In the genomic region with DNA sequence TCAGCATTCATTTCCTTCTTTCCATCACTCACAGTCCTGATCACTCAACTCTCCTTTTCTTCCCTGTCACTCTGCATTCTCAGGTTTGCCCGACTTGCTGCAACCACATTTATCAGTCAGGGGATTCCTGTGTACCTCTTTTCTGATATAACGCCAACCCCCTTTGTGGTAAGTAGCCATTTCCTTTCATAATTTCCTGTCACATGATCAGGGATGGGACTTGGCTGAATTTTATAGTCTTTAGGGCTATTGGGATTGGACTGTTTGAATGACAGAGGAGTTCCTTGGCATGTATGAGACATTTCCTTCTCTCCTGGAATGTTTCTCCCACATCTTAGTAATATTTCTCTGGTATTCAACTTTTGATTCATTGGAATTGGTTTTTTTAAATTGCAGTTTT, we compare ENCODE assay signal across 12 cellular contexts. TPM values are rescaled to one million over a fixed set of nuclear protein-coding genes. Genes with fewer than 3 reads are reported as not detected.
DNase-seq lines count a peak whose midpoint lies in the region; ATAC-seq and TF ChIP-seq lines count a peak whose summit lies in the region.
"Had no signal": no experiment of that assay in that cellular context is flagged by ENCODE, and none has a peak within 500 bp of the region (broad histone marks: within the 10 kb centered on the region; RNA-seq: fewer than 3 reads in every experiment).

No MANE protein-coding gene starts in this region.

- H3K9me3 Mint-ChIP-seq in T-helper 1 cell treated with Interleukin-12 subunit alpha and Interleukin-12 subunit beta and Interleukin-4 antibody, amounts not matched to agents 30 μg/mL and 1 μg/mL, for 36 hours, result no peaks in the 10 kb centered on the region

- no peaks in the 10 kb centered on the region for H3K27me3 Mint-ChIP-seq in T-helper 1 cell treated with Interleukin-12 subunit alpha and Interleukin-12 subunit beta and Interleukin-4 antibody, amounts not matched to agents 30 μg/mL and 1 μg/mL, for 36 hours (ENCODE audit: low read depth)

- H3K27me3 ChIP-seq in esophagus muscularis mucosa (no peaks in the 10 kb centered on the region), skeletal muscle satellite cell (ENCODE audit: control insufficient read depth, insufficient read depth, low read length) (no peaks in the 10 kb centered on the region), H7 (ENCODE audit: control insufficient read depth, insufficient read depth, low read length) (no peaks in the 10 kb centered on the region)
- H3K27me3 ChIP-seq: cardiac muscle cell had no signal

- peak overlapping the region; percentile 37 for H3K4me2 ChIP-seq in skeletal muscle satellite cell (ENCODE audit: low read length)

- intact Hi-C loops in esophagus muscularis mucosa (cut with DNase I), result no loop called here

- DNase-seq in T-helper 1 cell (no peak), SK-N-MC (ENCODE audit: low read depth, low spot score) (peak; percentile 10), esophagus muscularis mucosa (ENCODE audit: extremely low spot score) (no peak), H7 (no peak)
- DNase-seq: 8988T, NCI-H187 treated with DMSO at 0.1 percent for 48 hours, T-helper 9 cell had no signal

- H3K4me1 Mint-ChIP-seq in T-helper 1 cell treated with Interleukin-12 subunit alpha and Interleukin-12 subunit beta and Interleukin-4 antibody, amounts not matched to agents 30 μg/mL and 1 μg/mL, for 36 hours (ENCODE audit: low read depth), result peaks cover 23% of the 10 kb centered on the region

- H3K4me1 ChIP-seq in esophagus muscularis mucosa, result peaks cover 6 to 17% (median 12%) of the 10 kb centered on the region in 4 donors
- H3K4me1 ChIP-seq in skeletal muscle satellite cell (ENCODE audit: control insufficient read depth, insufficient read depth, low read length), result peaks cover 11% of the 10 kb centered on the region

- TF ChIP-seq EP300 in esophagus muscularis mucosa (IDR thresholded peaks at IDR 0.05), result no peak

- H3K4me3 ChIP-seq in SK-N-MC (no peak overlapping the region), esophagus muscularis mucosa (no peak overlapping the region), skeletal muscle satellite cell (ENCODE audit: low read length) (no peak overlapping the region), H7 (ENCODE audit: insufficient read depth, low read depth, low read length) (no peak overlapping the region)
- H3K4me3 ChIP-seq: cardiac muscle cell had no signal

- TF ChIP-seq CTCF in esophagus muscularis mucosa (IDR thresholded peaks at IDR 0.05), result no peak

- peaks cover 36% of the 10 kb centered on the region for H3K36me3 Mint-ChIP-seq in T-helper 1 cell treated with Interleukin-12 subunit alpha and Interleukin-12 subunit beta and Interleukin-4 antibody, amounts not matched to agents 30 μg/mL and 1 μg/mL, for 36 hours (ENCODE audit: low read depth)

- H3K4me3 Mint-ChIP-seq in T-helper 1 cell treated with Interleukin-12 subunit alpha and Interleukin-12 subunit beta and Interleukin-4 antibody, amounts not matched to agents 30 μg/mL and 1 μg/mL, for 36 hours, result no peak overlapping the region

- no peak for ATAC-seq in GM18907 (IDR thresholded peaks at IDR 0.05; ENCODE audit: unreplicated experiment)
- no peak for ATAC-seq in GM18520 (IDR thresholded peaks at IDR 0.05; ENCODE audit: unreplicated experiment)

- no peak overlapping the region for H3K9ac ChIP-seq in SK-N-MC (ENCODE audit: insufficient read length)
- no peak overlapping the region for H3K9ac ChIP-seq in skeletal muscle satellite cell (ENCODE audit: low read depth, low read length)

- no peaks in the 10 kb centered on the region for H3K9me3 ChIP-seq in SK-N-MC (ENCODE audit: low read depth, low read length)
- H3K9me3 ChIP-seq in esophagus muscularis mucosa, result no peaks in the 10 kb centered on the region
- H3K9me3 ChIP-seq in skeletal muscle satellite cell (replicated peaks; ENCODE audit: low read length), result no peaks in the 10 kb centered on the region

- peak overlapping the region; percentile 16 for H3K27ac Mint-ChIP-seq in T-helper 1 cell treated with Interleukin-12 subunit alpha and Interleukin-12 subunit beta and Interleukin-4 antibody, amounts not matched to agents 30 μg/mL and 1 μg/mL, for 36 hours

- 78% methylated on average over 2 of the region's 2 CpGs for WGBS in esophagus muscularis mucosa

- TF ChIP-seq POLR2A in esophagus muscularis mucosa (IDR thresholded peaks at IDR 0.05; ENCODE audit: low read depth), result no peak

- H3K27ac ChIP-seq in SK-N-MC, result no peak overlapping the region
- peak overlapping the region; percentile 22 to 47 (median 36) for H3K27ac ChIP-seq in esophagus muscularis mucosa (replicated peaks in 1 of 4)
- H3K27ac ChIP-seq: cardiac muscle cell had no signal

- peaks cover 12% of the 10 kb centered on the region; the same call in 1 of the 2 replicates for H3K36me3 ChIP-seq in SK-N-MC (ENCODE audit: insufficient read depth, low read length)
- peaks cover 7 to 86% (median 67%) of the 10 kb centered on the region in 4 donors for H3K36me3 ChIP-seq in esophagus muscularis mucosa
- H3K36me3 ChIP-seq in skeletal muscle satellite cell (ENCODE audit: insufficient read depth, low read length), result peaks cover 40% of the 10 kb centered on the region
- H3K36me3 ChIP-seq in H7 (replicated peaks; ENCODE audit: control insufficient read depth, insufficient read depth, low read length), result peaks cover 12% of the 10 kb centered on the region

RNA-seq across cellular contexts. Expression of gene PGM2, which starts 11.0 kb away (rescaled TPM):
- total RNA-seq in esophagus muscularis mucosa, result 10 to 100 TPM; 17.4 to 19.2 (median 18.8) TPM
- 30.4 and 36.8 TPM in 2 replicates for total RNA-seq in skeletal muscle satellite cell (2012; rRNA removed)
- total RNA-seq in H7 (2014; rRNA removed; shearing (Covaris generic)), result 23.7 and 31.4 TPM in 2 replicates

RNA-seq across cellular contexts. Expression of gene TBC1D1, which starts 53.4 kb away (rescaled TPM):
- total RNA-seq in esophagus muscularis mucosa, result 100 to 1,000 TPM; 206 to 258 (median 221) TPM
- 58.3 and 65.9 TPM in 2 replicates for total RNA-seq in skeletal muscle satellite cell (2012; rRNA removed)
- total RNA-seq in H7 (2014; rRNA removed; shearing (Covaris generic)), result 102 and 132 TPM in 2 replicates
